ENCODE assay signal across 21 cellular contexts in the genomic region with DNA sequence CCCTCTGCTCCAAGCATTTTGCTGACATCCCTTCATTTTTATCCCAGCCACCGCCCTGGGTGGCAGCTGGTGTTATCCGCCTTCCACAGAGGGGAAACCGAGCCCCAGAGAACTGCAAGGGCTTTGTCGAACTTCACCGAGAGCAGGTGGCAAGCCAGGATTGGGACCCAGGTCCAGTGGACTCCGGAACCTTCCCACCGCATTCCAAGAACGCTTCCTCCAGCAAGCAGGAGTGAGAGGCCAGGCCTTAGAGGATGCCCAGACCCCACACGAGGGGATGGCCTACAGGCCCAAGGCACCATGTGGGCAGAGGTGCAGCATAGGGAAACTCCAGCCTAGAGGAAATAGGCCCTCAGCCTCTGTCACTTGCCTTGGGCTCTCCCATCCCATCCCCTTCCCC.
"Had no signal": no experiment of that assay in that cellular context is flagged by ENCODE, and none has a peak within 500 bp of the region (broad histone marks: within the 10 kb centered on the region; RNA-seq: fewer than 3 reads in every experiment).

No MANE protein-coding gene starts in this region.

- ATAC-seq: esophagus mucosa; heart right ventricle; left cardiac atrium; lower lobe of right lung; natural killer cell treated with Interleukin-12 subunit alpha and Interleukin-12 subunit beta and Interleukin-15 and Interleukin-18, amount 100 ng/mL, for 72 hours; right cardiac atrium had no signal

- H3K4me1 ChIP-seq: heart right ventricle, left ventricle myocardium inferior, lower lobe of right lung, stomach had no signal

- H3K27ac ChIP-seq: coronary artery, heart right ventricle, left ventricle myocardium inferior, lower lobe of right lung, ovary, stomach had no signal

- H3K9me3 ChIP-seq: heart right ventricle, left ventricle myocardium inferior, lower lobe of right lung, ovary, stomach had no signal

- H3K27me3 ChIP-seq: ovary had no signal

- H3K4me3 ChIP-seq: coronary artery, heart right ventricle, left ventricle myocardium inferior, lower lobe of right lung, ovary, stomach had no signal

- DNase-seq: effector CD8-positive, alpha-beta T cell; heart right ventricle; immature natural killer cell; left cardiac atrium; left ventricle myocardium inferior; lower lobe of right lung; midbrain; ovary; small intestine; stimulated activated CD4-positive, alpha-beta T cell treated with anti-CD3 and anti-CD28 coated beads, Interleukin-12 subunit alpha, Interleukin-12 subunit beta, amount 100 ng/mL, for 4 hours; stimulated activated naive CD4-positive, alpha-beta T cell; stomach; trophoblast cell had no signal

- H3K36me3 ChIP-seq: heart right ventricle, left ventricle myocardium inferior, lower lobe of right lung, ovary, stomach had no signal

- FAIRE-seq: endometrium, frontal cortex, keratinocyte, small intestine, urothelium cell line had no signal
